21 cellular contexts compared by ENCODE assay signal in the genomic region with DNA sequence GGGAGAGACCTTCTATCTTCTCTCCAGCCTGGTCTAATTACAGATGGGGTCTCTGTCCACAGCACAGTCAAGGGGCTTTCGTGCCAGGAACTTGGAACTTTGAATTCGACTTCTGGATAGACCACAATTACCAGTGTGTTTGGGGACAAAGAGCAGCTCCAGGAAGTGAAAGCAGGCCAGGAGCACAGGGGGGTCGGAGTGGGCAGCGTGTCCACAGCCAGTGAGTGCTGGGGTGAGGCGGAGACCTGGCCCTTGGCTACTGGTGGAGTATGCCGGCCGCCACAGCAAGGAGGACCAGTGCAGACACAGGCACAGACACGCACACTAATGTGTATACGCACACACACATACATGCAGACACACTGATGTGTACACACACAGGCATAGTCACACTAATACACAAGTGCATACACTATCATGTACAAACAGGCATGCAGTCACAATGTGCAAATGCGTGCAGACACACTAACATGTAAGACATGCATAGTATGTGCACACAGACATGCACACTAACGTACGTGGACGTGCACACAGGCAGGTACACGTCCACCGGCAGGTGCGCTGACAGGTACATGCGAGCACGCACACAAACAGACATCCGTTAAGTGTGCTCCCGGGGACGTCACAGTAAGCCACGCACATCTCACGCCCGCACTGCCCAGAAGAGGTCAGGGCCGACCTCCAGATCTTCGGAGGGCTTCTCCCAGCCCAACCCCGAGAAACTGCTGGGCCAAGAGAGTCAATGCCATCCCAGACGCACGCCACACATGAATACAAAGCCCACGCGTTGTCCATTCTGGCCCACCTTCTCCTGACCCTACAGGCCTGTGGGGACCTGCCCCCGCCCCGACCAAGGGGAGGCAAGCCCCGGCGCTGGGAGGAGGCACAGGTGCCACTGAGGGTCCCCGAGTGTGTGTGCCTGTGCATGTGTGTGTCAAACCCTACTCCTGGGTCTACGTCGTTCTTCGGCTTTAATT. TPM values are rescaled to one million over a fixed set of nuclear protein-coding genes. Genes with fewer than 3 reads are reported as not detected.
DNase-seq lines count a peak whose midpoint lies in the region; ATAC-seq, FAIRE-seq and TF ChIP-seq lines count a peak whose summit lies in the region.
"Had no signal": no experiment of that assay in that cellular context is flagged by ENCODE, and none has a peak within 500 bp of the region (broad histone marks: within the 10 kb centered on the region; RNA-seq: fewer than 3 reads in every experiment).

No MANE protein-coding gene starts in this region.

- intact Hi-C loops in natural killer cell (cut with micrococcal nuclease) (no loop called here), kidney (cut with DNase I) (no loop called here), PC-3 (cut with micrococcal nuclease) (no loop called here)

- no peak overlapping the region for H2AFZ ChIP-seq in PC-3 (ENCODE audit: low read length)

- H3K4me2 ChIP-seq in PC-3 (ENCODE audit: low read length): no peak overlapping the region

- TF ChIP-seq CTCF in natural killer cell (IDR thresholded peaks at IDR 0.05) (no peak), kidney (IDR thresholded peaks at IDR 0.05; ENCODE audit: borderline replicate concordance, extremely low read depth, insufficient read depth) (no peak), PC-3 (conservative IDR thresholded peaks at IDR 0.05; ENCODE audit: low read depth, low read length) (no peak), Peyer's patch (IDR thresholded peaks at IDR 0.05) (no peak)

- H3K27ac Mint-ChIP-seq in natural killer cell treated with Interleukin-12 subunit alpha and Interleukin-12 subunit beta and Interleukin-15 and Interleukin-18, amount 100 ng/mL, for 72 hours: no peak overlapping the region
- H3K27ac Mint-ChIP-seq in natural killer cell: no peak overlapping the region
- H3K27ac Mint-ChIP-seq in T-helper 17 cell: no peak overlapping the region

- POLR2A ChIA-PET in HEK293T (lab: Yijun Ruan, JAX): no interaction called here
- POLR2A ChIA-PET in PC-3 (lab: Charles Lee; ENCODE audit: unreplicated experiment): no interaction called here

- FAIRE-seq in kidney (lab: Jason Lieb, UNC) (no peak), urothelium cell line (lab: Jason Lieb, UNC) (peak; percentile 95)

- BruUV-seq in PC-3 (replicated peaks; lab: Mats Ljungman, UMichigan): no TSS peak

- no peaks in the 10 kb centered on the region for H3F3A ChIP-seq in PC-3 (ENCODE audit: low read length, unreplicated experiment)

- H3K9ac ChIP-seq in kidney (ENCODE audit: low read length in 2 of 2) (no peak overlapping the region), PC-3 (ENCODE audit: low read length) (no peak overlapping the region)

- no peak for ATAC-seq in natural killer cell treated with Interleukin-12 subunit alpha and Interleukin-12 subunit beta and Interleukin-15 and Interleukin-18, amount 100 ng/mL, for 72 hours
- no peak for ATAC-seq in natural killer cell
- ATAC-seq in T-helper 17 cell: no peak
- no peak for ATAC-seq in PC-3

- no peaks in the 10 kb centered on the region for H3K4me1 Mint-ChIP-seq in natural killer cell treated with Interleukin-12 subunit alpha and Interleukin-12 subunit beta and Interleukin-15 and Interleukin-18, amount 100 ng/mL, for 72 hours (ENCODE audit: low read depth in 2 of 2)
- no peaks in the 10 kb centered on the region for H3K4me1 Mint-ChIP-seq in natural killer cell
- peaks cover 5% of the 10 kb centered on the region for H3K4me1 Mint-ChIP-seq in T-helper 17 cell

- no peaks in the 10 kb centered on the region for H3K79me2 ChIP-seq in PC-3 (ENCODE audit: low read length)

- H3K4me1 ChIP-seq in kidney (ENCODE audit: control insufficient read depth in 1 of 2, insufficient read depth in 1 of 2, low read depth in 1 of 2, low read length in 2 of 2) (peaks cover 0 to 2% of the 10 kb centered on the region in 2 donors), PC-3 (ENCODE audit: insufficient read depth, low read length) (no peaks in the 10 kb centered on the region), Peyer's patch (no peaks in the 10 kb centered on the region)

- H3K9me3 ChIP-seq in T-helper 17 cell (ENCODE audit: control insufficient read depth, low read length, poor library complexity, severe bottlenecking) (no peaks in the 10 kb centered on the region), kidney (ENCODE audit: control insufficient read depth in 1 of 2, low read length in 2 of 2) (no peaks in the 10 kb centered on the region), PC-3 (ENCODE audit: low read length) (no peaks in the 10 kb centered on the region), Peyer's patch (no peaks in the 10 kb centered on the region)
- H3K9me3 ChIP-seq: BE2C had no signal

- no peaks in the 10 kb centered on the region for H3K36me3 Mint-ChIP-seq in natural killer cell treated with Interleukin-12 subunit alpha and Interleukin-12 subunit beta and Interleukin-15 and Interleukin-18, amount 100 ng/mL, for 72 hours
- H3K36me3 Mint-ChIP-seq in natural killer cell (no peaks in the 10 kb centered on the region), T-helper 17 cell (ENCODE audit: low read depth) (peaks cover 2% of the 10 kb centered on the region)

- peak; percentile 59 for DNase-seq in natural killer cell treated with Interleukin-12 subunit alpha and Interleukin-12 subunit beta and Interleukin-15 and Interleukin-18, amount 100 ng/mL, for 72 hours (ENCODE audit: low spot score)
- DNase-seq in natural killer cell (no peak), T-helper 17 cell (no peak), kidney (peak; percentile 71), urothelium cell line (ENCODE audit: low spot score) (no peak), HEK293T (ENCODE audit: extremely low spot score) (no peak), PC-3 (no peak), Peyer's patch (no peak)
- DNase-seq: BE2C; DMS 273 treated with DMSO at 0.1 percent for 48 hours; HCEC 1CT; KBM-7; NCI-H1048; NCI-H146; NCI-H2107; NCI-H226; NCI-H526 treated with DMSO at 0.1 percent for 48 hours; NK-92 treated with Interleukin-12 subunit alpha and Interleukin-12 subunit beta, amount 100 ng/mL, for 24 hours; OCI-M1 had no signal

- H3K4me3 Mint-ChIP-seq in natural killer cell treated with Interleukin-12 subunit alpha and Interleukin-12 subunit beta and Interleukin-15 and Interleukin-18, amount 100 ng/mL, for 72 hours: no peak overlapping the region
- no peak overlapping the region for H3K4me3 Mint-ChIP-seq in natural killer cell
- H3K4me3 Mint-ChIP-seq in T-helper 17 cell: peak overlapping the region; percentile 33

- no peaks in the 10 kb centered on the region for H3K9me2 ChIP-seq in PC-3 (replicated peaks; ENCODE audit: low read length)

- no peaks in the 10 kb centered on the region for H3K27me3 Mint-ChIP-seq in natural killer cell treated with Interleukin-12 subunit alpha and Interleukin-12 subunit beta and Interleukin-15 and Interleukin-18, amount 100 ng/mL, for 72 hours
- H3K27me3 Mint-ChIP-seq in natural killer cell (ENCODE audit: low read depth in 2 of 2): no peaks in the 10 kb centered on the region
- H3K27me3 Mint-ChIP-seq in T-helper 17 cell: no peaks in the 10 kb centered on the region

- CTCF ChIA-PET in HEK293T (lab: Yijun Ruan, JAX): interaction anchor here (0.6 kb wide), 1 partner anchor 39 kb away, joined by 4 read pairs; no protein-coding TSS in a partner anchor
- CTCF ChIA-PET in PC-3 (lab: Charles Lee): no interaction called here

- H3K36me3 ChIP-seq in kidney (ENCODE audit: control insufficient read depth in 1 of 2, insufficient read depth in 2 of 2, low read length in 2 of 2) (peaks cover 33 to 50% of the 10 kb centered on the region in 2 donors), PC-3 (ENCODE audit: low read depth, low read length) (peaks cover 15% of the 10 kb centered on the region; the same call in 1 of the 2 replicates), Peyer's patch (peaks cover 0 to 98% (median 0%) of the 10 kb centered on the region in 3 donors)
- H3K36me3 ChIP-seq: BE2C had no signal

- H3K4me3 ChIP-seq in kidney (ENCODE audit: low read length in 2 of 2) (no peak overlapping the region), PC-3 (ENCODE audit: low read length) (no peak overlapping the region), Peyer's patch (no peak overlapping the region)

- no peak for TF ChIP-seq POLR2A in Peyer's patch (IDR thresholded peaks at IDR 0.05)

- H4K20me1 ChIP-seq in PC-3 (ENCODE audit: low read length): no peaks in the 10 kb centered on the region

- no peak overlapping the region for H3K27ac ChIP-seq in kidney (ENCODE audit: low read depth in 2 of 2, low read length in 2 of 2)
- no peak overlapping the region for H3K27ac ChIP-seq in PC-3 (ENCODE audit: low read length)
- peak overlapping the region in 1 of 4 donors; percentile 54 for H3K27ac ChIP-seq in Peyer's patch

- no peaks in the 10 kb centered on the region for H3K9me3 Mint-ChIP-seq in natural killer cell treated with Interleukin-12 subunit alpha and Interleukin-12 subunit beta and Interleukin-15 and Interleukin-18, amount 100 ng/mL, for 72 hours
- H3K9me3 Mint-ChIP-seq in natural killer cell: no peaks in the 10 kb centered on the region

- H3K27me3 ChIP-seq in PC-3 (ENCODE audit: low read length) (no peaks in the 10 kb centered on the region), Peyer's patch (no peaks in the 10 kb centered on the region)
- H3K27me3 ChIP-seq: BE2C had no signal

TF ChIP-seq in HEK293T, 16 proteins besides CTCF, POLR2A, EP300 and RAD21 (continues in another document):
- TF ChIP-seq FOXA1 (IDR thresholded peaks at IDR 0.05) (no peak), NFRKB (IDR thresholded peaks at IDR 0.05) (no peak), FOXK2 (IDR thresholded peaks at IDR 0.05) (no peak), ARNT (IDR thresholded peaks at IDR 0.05) (no peak), HDGF (IDR thresholded peaks at IDR 0.05; ENCODE audit: borderline replicate concordance) (no peak), TARDBP (IDR thresholded peaks at IDR 0.05) (no peak), LEF1 (IDR thresholded peaks at IDR 0.05; ENCODE audit: borderline replicate concordance) (no peak), ELF4 (IDR thresholded peaks at IDR 0.05) (no peak), SP1 (IDR thresholded peaks at IDR 0.05) (no peak), CTBP1 (IDR thresholded peaks at IDR 0.05; ENCODE audit: borderline replicate concordance) (no peak), L3MBTL2 (conservative IDR thresholded peaks at IDR 0.05) (no peak)

RNA-seq across cellular contexts. Expression of gene NKD2, which starts 46.5 kb away (rescaled TPM):
- under 1 TPM in 1 of 2 donors, not detected in 1; 0.53 TPM for total RNA-seq in natural killer cell treated with Interleukin-12 subunit alpha and Interleukin-12 subunit beta and Interleukin-15 and Interleukin-18, amount 100 ng/mL, for 72 hours
- total RNA-seq in natural killer cell: not detected
- not detected for total RNA-seq in T-helper 17 cell
- 14.1 TPM for total RNA-seq in kidney
- 7.9 TPM for polyA plus RNA-seq in kidney (ENCODE audit: insufficient read depth, low read depth, low replicate concordance)
- total RNA-seq in PC-3 (2014; rRNA removed): 1.6 and 6.7 TPM in 2 replicates
- 1 to 10 TPM; 1.9 to 9.9 (median 3.5) TPM for total RNA-seq in Peyer's patch
- total RNA-seq: HT1080 had no signal
- polyA plus RNA-seq: AG04450 had no signal

RNA-seq across cellular contexts. Expression of gene SLC12A7, which starts 56.8 kb away (rescaled TPM):
- 10 to 100 TPM; 13.5 to 21.9 TPM for total RNA-seq in natural killer cell treated with Interleukin-12 subunit alpha and Interleukin-12 subunit beta and Interleukin-15 and Interleukin-18, amount 100 ng/mL, for 72 hours
- total RNA-seq in natural killer cell: 10 to 100 TPM; 53.2 to 92.5 (median 81.3) TPM
- 10 to 100 TPM; 36.6 to 88.0 TPM for total RNA-seq in T-helper 17 cell
- total RNA-seq in kidney: 92.9 TPM
- polyA plus RNA-seq in kidney (ENCODE audit: insufficient read depth, low read depth, low replicate concordance): 28.2 TPM
- total RNA-seq in PC-3 (2014; rRNA removed): 48.2 and 58.3 TPM in 2 replicates
- 100 to 1,000 TPM in 3 of 4 donors, 10 to 100 TPM in 1; 87.2 to 182 (median 116) TPM for total RNA-seq in Peyer's patch

Comparison
In these comparisons a context has a peak if more than half of its experiments do, and no peak if none do; other contexts are left out.
1. DNase-seq: peak in natural killer cell treated with Interleukin-12 subunit alpha and Interleukin-12 subunit beta and Interleukin-15 and Interleukin-18, amount 100 ng/mL, for 72 hours (single experiment) and kidney (single experiment); none in natural killer cell (single experiment), T-helper 17 cell (0 of 3), urothelium cell line (single experiment), HEK293T (single experiment), PC-3 (single experiment) and Peyer's patch (0 of 3).